ENCODE assay signal across 9 cellular contexts in the genomic region with DNA sequence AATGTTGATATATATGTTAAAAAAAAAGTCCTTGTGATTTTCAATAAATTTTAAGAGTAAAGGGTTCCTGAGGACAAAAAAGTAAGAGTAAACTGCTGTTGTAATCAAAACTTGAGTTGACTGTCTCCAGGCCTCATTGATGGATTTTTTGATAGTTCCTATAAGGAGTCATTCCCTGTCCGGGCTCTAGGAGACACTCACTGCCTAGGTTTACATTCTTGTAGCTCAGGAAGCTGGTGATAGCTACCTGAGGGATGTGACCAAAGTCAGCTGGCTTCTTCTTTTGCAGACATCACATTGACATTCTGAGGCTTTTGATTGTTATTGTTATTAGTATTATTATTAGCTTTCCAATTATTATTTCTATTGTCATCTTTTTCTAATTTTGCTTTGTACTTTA.
DNase-seq lines count a peak whose midpoint lies in the region; ATAC-seq, FAIRE-seq and TF ChIP-seq lines count a peak whose summit lies in the region.
"Had no signal": no experiment of that assay in that cellular context is flagged by ENCODE, and none has a peak within 500 bp of the region (broad histone marks: within the 10 kb centered on the region; RNA-seq: fewer than 3 reads in every experiment).

No MANE protein-coding gene starts in this region.

- POLR2A ChIA-PET in H1 (lab: Charles Lee; ENCODE audit: partially characterized antibody), result no interaction called here

- no peaks in the 10 kb centered on the region; a peak in 1 of 7 replicates for H3K4me1 ChIP-seq in H1 (replicated peaks in 1 of 4; ENCODE audit: control insufficient read depth in 3 of 4, insufficient read depth in 4 of 4, low read length in 3 of 4)
- peaks cover 0 to 3% of the 10 kb centered on the region in 2 experiments for H3K4me1 ChIP-seq in trophoblast cell (ENCODE audit: control insufficient read depth in 1 of 2, insufficient read depth in 2 of 2, low read length in 2 of 2)

- H3K4ac ChIP-seq in H1 (replicated peaks; ENCODE audit: insufficient read length, low read depth, low read length), result no peak overlapping the region
- H3K4ac ChIP-seq in trophoblast cell (ENCODE audit: low read depth, low read length), result no peak overlapping the region

- H2BK20ac ChIP-seq in H1 (ENCODE audit: low read length), result no peak overlapping the region

- peak; percentile 48 for FAIRE-seq in H1 (lab: Jason Lieb, UNC)

- H2AFZ ChIP-seq in H1 (ENCODE audit: low read length), result no peak overlapping the region
- H2AFZ ChIP-seq in trophoblast cell (ENCODE audit: insufficient read depth, low read length, poor library complexity), result no peak overlapping the region

- H3K14ac ChIP-seq in H1 (ENCODE audit: insufficient read length) (no peak overlapping the region), trophoblast cell (ENCODE audit: low read length) (no peak overlapping the region)

- no peak overlapping the region for H2BK15ac ChIP-seq in H1 (ENCODE audit: low read length)

- in situ Hi-C loops in GM13977 (cut with MboI; ENCODE audit: low pct_unique_long_range_greater_than_20kb, low sequenced_read_pairs, unreplicated experiment), result no loop called here

- H3K56ac ChIP-seq in H1 (replicated peaks; ENCODE audit: insufficient read length, low read depth, low read length), result no peak overlapping the region

- no peak for TF ChIP-seq EP300 in H1 (IDR thresholded peaks at IDR 0.05; ENCODE audit: borderline replicate concordance in 1 of 2, low read depth in 2 of 2, low read length in 2 of 2)

- H4K91ac ChIP-seq in H1 (replicated peaks; ENCODE audit: insufficient read length, low read length), result no peak overlapping the region
- H4K91ac ChIP-seq in trophoblast cell (ENCODE audit: low read depth, low read length), result no peak overlapping the region

- H4K5ac ChIP-seq in H1 (ENCODE audit: insufficient read length, low read depth, low read length), result no peak overlapping the region

- H4K8ac ChIP-seq in H1 (ENCODE audit: extremely low read depth, insufficient read depth, low read length) (no peak overlapping the region), trophoblast cell (ENCODE audit: low read depth, low read length) (no peak overlapping the region)

- H3K27me3 ChIP-seq in H1 (replicated peaks in 1 of 4; ENCODE audit: control insufficient read depth in 3 of 4, extremely low read depth in 1 of 4, insufficient read depth in 3 of 4, low read length in 3 of 4), result no peaks in the 10 kb centered on the region
- no peaks in the 10 kb centered on the region for H3K27me3 ChIP-seq in trophoblast cell (ENCODE audit: insufficient read depth, low read length)

- H2AK5ac ChIP-seq in H1 (ENCODE audit: low read depth, low read length) (no peak overlapping the region), trophoblast cell (ENCODE audit: low read length) (no peak overlapping the region)

- no peaks in the 10 kb centered on the region for H3K79me2 ChIP-seq in H1 (ENCODE audit: control insufficient read depth in 1 of 2, insufficient read depth in 2 of 2, low read length in 2 of 2)
- no peaks in the 10 kb centered on the region for H3K79me2 ChIP-seq in trophoblast cell (ENCODE audit: control insufficient read depth, insufficient read depth, low read length, poor library complexity)

- H3K9ac ChIP-seq in H1 (replicated peaks in 1 of 4; ENCODE audit: extremely low read depth in 1 of 4, low read depth in 3 of 4, low read length in 3 of 4) (no peak overlapping the region), trophoblast cell (ENCODE audit: low read length) (no peak overlapping the region)

- H2BK120ac ChIP-seq in H1 (replicated peaks; ENCODE audit: low read depth, low read length), result no peak overlapping the region
- H2BK120ac ChIP-seq in trophoblast cell (ENCODE audit: insufficient read depth, low read length, poor library complexity), result no peak overlapping the region

- H3K4me3 ChIP-seq in H1 (ENCODE audit: extremely low read depth in 1 of 4, insufficient read depth in 2 of 4, low read depth in 3 of 4, low read length in 4 of 4) (no peak overlapping the region), trophoblast cell (ENCODE audit: low read depth, low read length) (no peak overlapping the region)

- CTCF ChIA-PET in H1 (lab: Charles Lee; ENCODE audit: partially characterized antibody), result interaction anchor here (0.6 to 1.6 kb wide), 20 partner anchors 8 to 1059 kb away, joined by 3 to 8 read pairs (median 3); no protein-coding TSS in a partner anchor

- no peak overlapping the region for H2BK12ac ChIP-seq in H1 (ENCODE audit: low read depth, low read length)
- H2BK12ac ChIP-seq in trophoblast cell (ENCODE audit: low read length), result no peak overlapping the region

- 63% methylated on average over 1 of the region's 1 CpG; no CpG with 5 or more reads in 1 of the 2 experiments for WGBS in H1 (ENCODE audit: extremely low coverage in 1 of 2, insufficient coverage in 1 of 2, insufficient read length in 1 of 2, insufficient replicate concordance in 2 of 2, low coverage in 1 of 2, low lambda C conversion rate in 2 of 2, missing lambda C conversion rate in 1 of 2), 2 experiments
- WGBS in trophoblast cell (ENCODE audit: extremely low coverage, insufficient coverage, insufficient read length), result no CpG with 5 or more reads among the region's 1 CpG

- no peak for TF ChIP-seq POLR2A in H1 (IDR thresholded peaks at IDR 0.05; ENCODE audit: control extremely low read depth in 1 of 2, low read depth in 2 of 2, low read length in 2 of 2)

- H3K27ac ChIP-seq in H1 (ENCODE audit: low read depth, low read length) (no peak overlapping the region), trophoblast cell (ENCODE audit: low read depth, low read length) (no peak overlapping the region)

- ATAC-seq in GM18519 (IDR thresholded peaks at IDR 0.05; ENCODE audit: low FRiP score, unreplicated experiment) (no peak), HG02870 (IDR thresholded peaks at IDR 0.05; ENCODE audit: unreplicated experiment) (no peak), HG02884 (IDR thresholded peaks at IDR 0.05; ENCODE audit: unreplicated experiment) (no peak), GM19452 (IDR thresholded peaks at IDR 0.05; ENCODE audit: unreplicated experiment) (no peak)

- H2BK5ac ChIP-seq in H1 (ENCODE audit: low read depth, low read length) (no peak overlapping the region), trophoblast cell (ENCODE audit: low read depth, low read length, poor library complexity) (no peak overlapping the region)

- H3K79me1 ChIP-seq in H1 (ENCODE audit: low read depth, low read length) (no peaks in the 10 kb centered on the region), trophoblast cell (ENCODE audit: low read length) (no peaks in the 10 kb centered on the region)

- peak; percentile 89 to 93 for TF ChIP-seq RAD21 in H1 (IDR thresholded peaks at IDR 0.05 in 1 of 2, conservative IDR thresholded peaks at IDR 0.05 in 1 of 2; ENCODE audit: low read depth in 2 of 2, low read length in 2 of 2)

- DNase-seq in GM13977 (ENCODE audit: low spot score) (no peak), NCI-H69 (lab: John Stamatoyannopoulos, UW) (peak; percentile 53), H1 (ENCODE audit: low read depth in 1 of 2, low spot score in 2 of 2) (no peak), trophoblast cell (peak; percentile 10 to 56)
- DNase-seq: T-helper 1 cell had no signal

- TF ChIP-seq CTCF in GM13977 (IDR thresholded peaks at IDR 0.05; ENCODE audit: extremely low read depth, insufficient read depth, missing control alignments) (peak; percentile 25), H1 (IDR thresholded peaks at IDR 0.05; ENCODE audit: control extremely low read depth in 1 of 3, insufficient read depth in 1 of 3, low read depth in 1 of 3, low read length in 3 of 3) (peak in 2 of 3 experiments; percentile 68 to 70; a peak in 3 of 4 replicates)

- H3K18ac ChIP-seq in H1 (ENCODE audit: extremely low read depth, low read length) (no peak overlapping the region), trophoblast cell (ENCODE audit: low read length) (no peak overlapping the region)

- no peaks in the 10 kb centered on the region for H3K23me2 ChIP-seq in H1 (ENCODE audit: low read depth, low read length)

- no peaks in the 10 kb centered on the region for H3K9me3 ChIP-seq in H1 (ENCODE audit: insufficient read depth in 2 of 2, low read depth in 1 of 2, low read length in 1 of 2)
- no peaks in the 10 kb centered on the region for H3K9me3 ChIP-seq in trophoblast cell (ENCODE audit: insufficient read depth, low read depth, low read length)

- H3K23ac ChIP-seq in H1 (ENCODE audit: insufficient read length), result no peak overlapping the region
- H3K23ac ChIP-seq in trophoblast cell (ENCODE audit: low read length), result no peak overlapping the region

- no peak overlapping the region for H4K12ac ChIP-seq in trophoblast cell (ENCODE audit: low read depth, low read length)

- H3K36me3 ChIP-seq in H1 (ENCODE audit: control insufficient read depth in 2 of 4, insufficient read depth in 4 of 4, low read length in 3 of 4) (no peaks in the 10 kb centered on the region), trophoblast cell (ENCODE audit: control insufficient read depth in 1 of 2, insufficient read depth in 2 of 2, low read length in 2 of 2) (no peaks in the 10 kb centered on the region)

- H3K4me2 ChIP-seq in H1 (ENCODE audit: insufficient read depth in 1 of 2, low read depth in 2 of 2, low read length in 2 of 2) (no peak overlapping the region), trophoblast cell (ENCODE audit: low read length) (no peak overlapping the region)

- H4K20me1 ChIP-seq in H1 (replicated peaks in 1 of 2; ENCODE audit: control insufficient read depth in 1 of 2, insufficient read depth in 2 of 2, low read length in 2 of 2), result no peaks in the 10 kb centered on the region

TF ChIP-seq in H1, 55 proteins besides CTCF, POLR2A, EP300 and RAD21 (continues in another document):
- TF ChIP-seq EGR1 (IDR thresholded peaks at IDR 0.05; ENCODE audit: borderline replicate concordance, low read depth, low read length), result no peak
- TF ChIP-seq SIN3A (conservative IDR thresholded peaks at IDR 0.05 in 1 of 2, IDR thresholded peaks at IDR 0.05 in 1 of 2; ENCODE audit: low read depth in 1 of 2, low read length in 2 of 2), result no peak
- TF ChIP-seq TEAD4 (IDR thresholded peaks at IDR 0.05; ENCODE audit: low read depth, low read length), result no peak
- TF ChIP-seq KDM1A (IDR thresholded peaks at IDR 0.05; ENCODE audit: borderline replicate concordance, low read length), result no peak
- no peak for TF ChIP-seq PHF8 (conservative IDR thresholded peaks at IDR 0.05; ENCODE audit: low read depth, low read length)
- TF ChIP-seq HDAC2 (IDR thresholded peaks at IDR 0.05; ENCODE audit: borderline replicate concordance in 1 of 2, low read depth in 2 of 2, low read length in 2 of 2), result no peak
- TF ChIP-seq BRCA1 (IDR thresholded peaks at IDR 0.05; ENCODE audit: low read depth, low read length), result no peak
- no peak for TF ChIP-seq E2F6 (IDR thresholded peaks at IDR 0.05)

Comparison
In these comparisons a context has a peak if more than half of its experiments do, and no peak if none do; other contexts are left out.
1. DNase-seq: peak in NCI-H69 (single experiment) and trophoblast cell (2 of 2); none in GM13977 (single experiment) and H1 (0 of 2).